21 cellular contexts compared by ENCODE assay signal in the genomic region with DNA sequence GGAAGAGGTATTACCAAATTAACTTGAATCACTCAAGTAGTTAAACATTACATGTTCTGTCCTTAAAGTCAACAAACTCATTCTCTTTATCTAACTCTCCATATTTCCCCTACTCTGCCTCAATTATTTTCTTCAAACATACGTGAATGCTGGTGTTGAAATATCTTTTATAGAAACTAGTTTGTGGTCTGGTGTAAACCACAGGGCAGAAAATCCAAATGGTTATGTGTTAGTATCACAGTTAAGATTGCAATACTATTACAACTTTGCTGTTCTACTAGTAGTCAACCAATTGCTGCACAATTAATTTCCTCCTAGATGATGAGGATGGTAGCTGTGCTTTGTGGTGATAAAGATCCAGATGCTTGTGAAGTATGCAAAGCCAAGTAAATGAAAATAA.
"Had no signal": no experiment of that assay in that cellular context is flagged by ENCODE, and none has a peak within 500 bp of the region (broad histone marks: within the 10 kb centered on the region; RNA-seq: fewer than 3 reads in every experiment).

No MANE protein-coding gene starts in this region.

- H3K36me3 ChIP-seq: MG63, SJSA1 had no signal

- DNase-seq: Karpas-422, KBM-7, MG63, NCI-H1092, NCI-H1105 treated with DMSO at 0.1 percent for 48 hours, NCI-H1417 treated with DMSO at 0.1 percent for 48 hours, NCI-H146, NCI-H1694 treated with DMSO at 0.1 percent for 48 hours, NCI-H1930, NCI-H2081, NCI-H2171 treated with DMSO at 0.1 percent for 48 hours, NCI-H345, NCI-H446 treated with DMSO at 0.1 percent for 48 hours, NCI-H510A treated with DMSO at 0.1 percent for 48 hours, NCI-H526 treated with DMSO at 0.1 percent for 48 hours, NCI-H748 treated with DMSO at 0.1 percent for 48 hours, Right ventricle myocardium superior, RPMI8226, SIG-M5 had no signal

- H3K9me3 ChIP-seq: MG63, SJSA1 had no signal

- H3K27me3 ChIP-seq: MG63, SJSA1 had no signal

- H3K27ac ChIP-seq: SJSA1, SK-N-MC had no signal

- H3K4me3 ChIP-seq: MG63, SJSA1, SK-N-MC had no signal

- H3K4me1 ChIP-seq: SJSA1 had no signal
